Comparison of ENCODE assay signal across 1 cellular context in the genomic region with DNA sequence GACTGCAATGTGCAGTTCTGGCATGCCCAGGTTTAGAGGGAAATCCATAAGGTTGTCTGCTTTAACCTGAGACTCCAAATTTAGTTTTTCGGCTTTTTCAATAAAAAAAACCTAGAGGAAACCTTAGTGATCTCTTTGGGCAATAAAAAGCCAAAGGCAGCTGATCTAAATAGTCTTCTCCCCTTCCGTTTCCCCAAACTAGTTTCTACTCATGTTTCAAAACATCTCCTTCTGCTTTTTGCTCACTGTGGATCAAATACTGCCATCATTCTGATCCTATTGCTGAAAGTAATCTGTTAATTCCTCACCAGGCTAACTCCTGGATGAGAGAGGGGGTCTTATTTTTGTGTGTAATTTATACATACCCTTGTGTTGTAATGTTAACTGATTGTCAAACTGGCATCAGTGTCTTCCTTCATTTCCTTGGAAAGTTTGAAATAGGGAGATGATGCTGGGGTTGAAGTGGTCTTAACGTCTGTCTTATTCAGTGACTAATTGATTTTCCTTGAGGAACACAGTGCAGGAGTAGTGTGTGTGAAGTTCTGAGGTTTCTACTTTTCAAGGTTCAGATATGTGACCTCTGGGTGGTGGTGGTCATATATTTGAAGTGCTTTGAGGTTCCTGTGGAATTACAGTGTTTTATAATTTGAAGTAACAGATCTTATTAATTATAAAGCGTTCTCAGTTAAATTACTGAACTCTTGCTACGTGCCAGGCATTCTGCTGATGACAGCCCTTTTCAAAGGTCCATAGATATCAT.
TF ChIP-seq lines count a peak whose summit lies in the region.

No MANE protein-coding gene starts in this region.

TF ChIP-seq in IMR-90, 13 proteins besides CTCF, POLR2A, EP300 and RAD21:
- no peak for TF ChIP-seq MAFK (IDR thresholded peaks at IDR 0.05; ENCODE audit: low read depth, low read length)
- no peak for TF ChIP-seq SMC3 (IDR thresholded peaks at IDR 0.05; ENCODE audit: low read depth, low read length)
- TF ChIP-seq CHD1 (IDR thresholded peaks at IDR 0.05; ENCODE audit: low read depth, low read length) = no peak
- TF ChIP-seq, protein P1, sequence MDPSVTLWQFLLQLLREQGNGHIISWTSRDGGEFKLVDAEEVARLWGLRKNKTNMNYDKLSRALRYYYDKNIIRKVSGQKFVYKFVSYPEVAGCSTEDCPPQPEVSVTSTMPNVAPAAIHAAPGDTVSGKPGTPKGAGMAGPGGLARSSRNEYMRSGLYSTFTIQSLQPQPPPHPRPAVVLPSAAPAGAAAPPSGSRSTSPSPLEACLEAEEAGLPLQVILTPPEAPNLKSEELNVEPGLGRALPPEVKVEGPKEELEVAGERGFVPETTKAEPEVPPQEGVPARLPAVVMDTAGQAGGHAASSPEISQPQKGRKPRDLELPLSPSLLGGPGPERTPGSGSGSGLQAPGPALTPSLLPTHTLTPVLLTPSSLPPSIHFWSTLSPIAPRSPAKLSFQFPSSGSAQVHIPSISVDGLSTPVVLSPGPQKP (IDR thresholded peaks at IDR 0.05; ENCODE audit: borderline replicate concordance, low read depth, low read length) = no peak
- TF ChIP-seq USF2 (IDR thresholded peaks at IDR 0.05; ENCODE audit: low read depth, low read length) = no peak
- no peak for TF ChIP-seq FOS (IDR thresholded peaks at IDR 0.05; ENCODE audit: low read depth, low read length)
- no peak for TF ChIP-seq MAZ (IDR thresholded peaks at IDR 0.05; ENCODE audit: borderline replicate concordance, low read depth, low read length)
- TF ChIP-seq RCOR1 (IDR thresholded peaks at IDR 0.05; ENCODE audit: insufficient replicate concordance, low read length) = no peak
- TF ChIP-seq BHLHE40 (IDR thresholded peaks at IDR 0.05; ENCODE audit: low read depth, low read length) = no peak
- TF ChIP-seq CEBPB (IDR thresholded peaks at IDR 0.05; ENCODE audit: low read depth, low read length) = no peak
- no peak for TF ChIP-seq NFE2L2 (IDR thresholded peaks at IDR 0.05; ENCODE audit: low read depth, low read length)
- TF ChIP-seq MXI1 (IDR thresholded peaks at IDR 0.05; ENCODE audit: borderline replicate concordance, low read depth, low read length) = no peak
- no peak for TF ChIP-seq RFX5 (IDR thresholded peaks at IDR 0.05; ENCODE audit: low read depth, low read length)
